Comparison of ENCODE assay signal across 11 cellular contexts in the genomic region with DNA sequence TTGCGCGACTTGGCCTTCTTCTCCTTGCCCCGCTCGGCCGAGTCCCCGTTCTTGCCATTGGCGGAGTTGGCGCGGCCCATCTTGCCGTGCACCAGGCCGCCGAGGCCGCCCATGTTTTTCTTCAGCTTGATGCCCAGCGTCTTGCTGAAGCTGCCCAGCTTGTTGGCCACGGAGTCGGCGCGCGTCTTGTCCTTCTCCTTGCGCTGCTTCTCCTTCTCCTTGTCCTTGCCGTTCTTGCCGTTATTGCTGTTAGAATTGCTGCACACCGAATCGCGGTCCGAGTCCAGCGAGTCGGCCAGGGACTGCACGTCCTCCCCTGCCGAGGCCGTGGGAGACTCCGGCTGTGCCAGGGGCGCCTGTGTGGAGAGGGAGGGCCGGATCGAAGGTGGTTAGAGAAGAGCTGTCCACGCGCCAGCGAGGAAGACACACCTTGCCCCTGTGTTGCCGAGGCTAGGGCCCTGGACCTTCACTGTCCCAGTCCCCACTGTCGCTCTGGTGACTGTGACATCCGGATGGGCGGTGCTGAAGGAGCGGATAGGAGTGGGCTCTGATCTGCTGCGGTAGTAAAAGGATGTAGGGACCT.
A peak's percentile ranks its signal among the peaks of the same experiment; 100 is the strongest.
DNase-seq lines count a peak whose midpoint lies in the region; ATAC-seq and TF ChIP-seq lines count a peak whose summit lies in the region.
"Had no signal": no experiment of that assay in that cellular context is flagged by ENCODE, and none has a peak within 500 bp of the region (broad histone marks: within the 10 kb centered on the region; RNA-seq: fewer than 3 reads in every experiment).

No MANE protein-coding gene starts in this region.

- H3K4me1 ChIP-seq in HUES48 (ENCODE audit: control insufficient read depth, insufficient read depth, low read length) (peaks cover 7% of the 10 kb centered on the region; the same call in 1 of the 2 replicates), colonic mucosa (peaks cover 10% of the 10 kb centered on the region), lower lobe of right lung (peaks cover 16% of the 10 kb centered on the region)

- H3K27me3 Mint-ChIP-seq in CD14-positive monocyte (ENCODE audit: low read depth in 3 of 3): peaks cover 54 to 62% (median 58%) of the 10 kb centered on the region in 3 donors
- H3K27me3 Mint-ChIP-seq in nephron (ENCODE audit: low read depth): peaks cover 66% of the 10 kb centered on the region

- H3K4me1 Mint-ChIP-seq in CD14-positive monocyte (peaks cover 22% of the 10 kb centered on the region), nephron (no peaks in the 10 kb centered on the region)

- H3K9ac ChIP-seq in HUES48 (ENCODE audit: low read depth, low read length): no peak overlapping the region
- H3K9ac ChIP-seq in colonic mucosa (ENCODE audit: low read depth in 2 of 2, low read length in 2 of 2): no peak overlapping the region

- H3K36me3 ChIP-seq in HUES48 (ENCODE audit: control insufficient read depth, insufficient read depth, low read length) (no peaks in the 10 kb centered on the region), colonic mucosa (no peaks in the 10 kb centered on the region), lower lobe of right lung (no peaks in the 10 kb centered on the region)

- H3K9me3 Mint-ChIP-seq in CD14-positive monocyte (peaks cover 5 to 14% (median 11%) of the 10 kb centered on the region in 7 donors), nephron (peaks cover 7% of the 10 kb centered on the region)

- H3K27me3 ChIP-seq in HUES48 (ENCODE audit: control insufficient read depth, insufficient read depth, low read length): peaks cover 50% of the 10 kb centered on the region
- no peaks in the 10 kb centered on the region for H3K27me3 ChIP-seq in colonic mucosa
- peaks cover 24% of the 10 kb centered on the region for H3K27me3 ChIP-seq in lower lobe of right lung (ENCODE audit: low read depth)

- peak overlapping the region; percentile 21; the same call in 1 of the 2 replicates for H3K4me3 ChIP-seq in HUES48 (ENCODE audit: low read depth, low read length)
- no peak overlapping the region for H3K4me3 ChIP-seq in colonic mucosa
- H3K4me3 ChIP-seq in lower lobe of right lung: no peak overlapping the region

- intact Hi-C loops in CD14-positive monocyte (cut with micrococcal nuclease) (loop anchor here in 1 of 2 donors (10.0 kb wide), 1 partner anchor 90 kb away; no protein-coding TSS in a partner anchor), colonic mucosa (cut with DNase I) (loop anchor here (10.0 kb wide), 1 partner anchor 160 kb away; a partner anchor contains a TSS), lower lobe of right lung (cut with DNase I) (loop anchor here (10.0 kb wide), 1 partner anchor 280 kb away; no protein-coding TSS in a partner anchor)

- ATAC-seq in lower lobe of right lung (no peak), GM21360 (IDR thresholded peaks at IDR 0.05; ENCODE audit: unreplicated experiment) (no peak), HG02571 (IDR thresholded peaks at IDR 0.05; ENCODE audit: unreplicated experiment) (no peak)

- H3K4me3 Mint-ChIP-seq in CD14-positive monocyte (peak overlapping the region; percentile 54 to 88), nephron (peak overlapping the region; percentile 69 to 73 (median 69))

- TF ChIP-seq CTCF in CD14-positive monocyte (IDR thresholded peaks at IDR 0.05) (no peak), colonic mucosa (IDR thresholded peaks at IDR 0.05) (no peak), nephron (IDR thresholded peaks at IDR 0.05; ENCODE audit: unreplicated experiment in 3 of 3) (no peak), lower lobe of right lung (IDR thresholded peaks at IDR 0.05) (no peak)

- H3K27ac Mint-ChIP-seq in CD14-positive monocyte (no peak overlapping the region), nephron (no peak overlapping the region)

- H3K9me3 ChIP-seq in HUES48 (ENCODE audit: control insufficient read depth, insufficient read depth, low read length): no peaks in the 10 kb centered on the region
- H3K9me3 ChIP-seq in colonic mucosa: no peaks in the 10 kb centered on the region
- H3K9me3 ChIP-seq in lower lobe of right lung: no peaks in the 10 kb centered on the region

- H3K27ac ChIP-seq in HUES48 (ENCODE audit: low read depth, low read length) (no peak overlapping the region), colonic mucosa (no peak overlapping the region), lower lobe of right lung (no peak overlapping the region)

- DNase-seq in CD14-positive monocyte (ENCODE audit: low spot score): no peak
- peak; percentile 18 for DNase-seq in colonic mucosa
- no peak for DNase-seq in lower lobe of right lung
- DNase-seq in NCI-H2081 treated with DMSO at 0.1 percent for 48 hours (lab: John Stamatoyannopoulos, UW): no peak
- DNase-seq: AML-193, NCI-H1105, NCI-H345 had no signal

- H3K36me3 Mint-ChIP-seq in CD14-positive monocyte (peaks cover 0 to 4% of the 10 kb centered on the region in 2 donors), nephron (ENCODE audit: low read depth) (peaks cover 9% of the 10 kb centered on the region)
